In genomic region chr2:225052703-225053102, GRCh38 we compare ENCODE assay signal across 11 cellular contexts. TPM values are rescaled to one million over a fixed set of nuclear protein-coding genes. Genes with fewer than 3 reads are reported as not detected.
DNase-seq lines count a peak whose midpoint lies in the region; ATAC-seq and TF ChIP-seq lines count a peak whose summit lies in the region.
"Had no signal": no experiment of that assay in that cellular context is flagged by ENCODE, and none has a peak within 500 bp of the region (broad histone marks: within the 10 kb centered on the region; RNA-seq: fewer than 3 reads in every experiment).

No MANE protein-coding gene starts in this region.

- no peaks in the 10 kb centered on the region for H3K36me3 Mint-ChIP-seq in activated T-cell treated with anti-CD3 and anti-CD28 coated beads, Interleukin-2, amount 50 U/mL, for 72 hours (ENCODE audit: insufficient read depth in 2 of 2)
- H3K36me3 Mint-ChIP-seq in stimulated activated naive B cell treated with anti-CD40 and anti-IgM and Interleukin-4, amounts not matched to agents 10 μg/mL and 1 μg/mL and 100 μg/mL, for 72 hours: no peaks in the 10 kb centered on the region

- no peak overlapping the region for H3K4me2 ChIP-seq in OCI-LY7 (ENCODE audit: low read length)

- no peaks in the 10 kb centered on the region for H3K4me1 ChIP-seq in OCI-LY7 (ENCODE audit: insufficient read depth, low read length, poor library complexity, severe bottlenecking)
- no peaks in the 10 kb centered on the region for H3K4me1 ChIP-seq in esophagus muscularis mucosa
- no peaks in the 10 kb centered on the region for H3K4me1 ChIP-seq in colonic mucosa

- H3K4me3 Mint-ChIP-seq in activated T-cell treated with anti-CD3 and anti-CD28 coated beads, Interleukin-2, amount 50 U/mL, for 72 hours: peak overlapping the region; percentile 29 to 52
- no peak overlapping the region for H3K4me3 Mint-ChIP-seq in stimulated activated naive B cell treated with anti-CD40 and anti-IgM and Interleukin-4, amounts not matched to agents 10 μg/mL and 1 μg/mL and 100 μg/mL, for 72 hours

- CTCF ChIA-PET in OCI-LY7 (lab: Charles Lee; ENCODE audit: unreplicated experiment): no interaction called here

- peak; percentile 77 to 78 for ATAC-seq in activated T-cell treated with anti-CD3 and anti-CD28 coated beads, Interleukin-2, amount 50 U/mL, for 72 hours (replicated peaks in 1 of 2)
- peak; percentile 86 for ATAC-seq in HG02884 (IDR thresholded peaks at IDR 0.05; ENCODE audit: unreplicated experiment)
- peak; percentile 31 to 53 for ATAC-seq in stimulated activated naive B cell treated with anti-CD40 and anti-IgM and Interleukin-4, amounts not matched to agents 10 μg/mL and 1 μg/mL and 100 μg/mL, for 72 hours (replicated peaks)

- no peak overlapping the region for H3K4me3 ChIP-seq in OCI-LY7 (ENCODE audit: low read depth, low read length, poor library complexity, severe bottlenecking)
- H3K4me3 ChIP-seq in esophagus muscularis mucosa: no peak overlapping the region
- H3K4me3 ChIP-seq in colonic mucosa: no peak overlapping the region

- H3K27me3 ChIP-seq in esophagus muscularis mucosa (no peaks in the 10 kb centered on the region), colonic mucosa (no peaks in the 10 kb centered on the region)

- H3K9ac ChIP-seq in colonic mucosa (ENCODE audit: low read depth in 2 of 2, low read length in 2 of 2): no peak overlapping the region

- H3K9me3 Mint-ChIP-seq in activated T-cell treated with anti-CD3 and anti-CD28 coated beads, Interleukin-2, amount 50 U/mL, for 72 hours: no peaks in the 10 kb centered on the region
- no peaks in the 10 kb centered on the region for H3K9me3 Mint-ChIP-seq in stimulated activated naive B cell treated with anti-CD40 and anti-IgM and Interleukin-4, amounts not matched to agents 10 μg/mL and 1 μg/mL and 100 μg/mL, for 72 hours

- H4K20me1 ChIP-seq in OCI-LY7 (ENCODE audit: insufficient read depth, low read length): no peaks in the 10 kb centered on the region

- H3K27ac ChIP-seq in OCI-LY7 (ENCODE audit: low read depth, low read length, poor library complexity, severe bottlenecking): no peak overlapping the region
- H3K27ac ChIP-seq in esophagus muscularis mucosa (replicated peaks in 1 of 4): no peak overlapping the region
- no peak overlapping the region for H3K27ac ChIP-seq in colonic mucosa
- H3K27ac ChIP-seq: C4-2B had no signal

- TF ChIP-seq CTCF in OCI-LY7 (conservative IDR thresholded peaks at IDR 0.05; ENCODE audit: low read length) (no peak), esophagus muscularis mucosa (IDR thresholded peaks at IDR 0.05) (no peak), colonic mucosa (IDR thresholded peaks at IDR 0.05) (no peak)

- BruUV-seq in OCI-LY7 (replicated peaks; lab: Mats Ljungman, UMichigan): no TSS peak

- H3K4me1 Mint-ChIP-seq in activated T-cell treated with anti-CD3 and anti-CD28 coated beads, Interleukin-2, amount 50 U/mL, for 72 hours (ENCODE audit: low read depth): peaks cover 57% of the 10 kb centered on the region
- H3K4me1 Mint-ChIP-seq in stimulated activated naive B cell treated with anti-CD40 and anti-IgM and Interleukin-4, amounts not matched to agents 10 μg/mL and 1 μg/mL and 100 μg/mL, for 72 hours: peaks cover 9 to 13% of the 10 kb centered on the region in 2 donors

- no peak overlapping the region for H2AFZ ChIP-seq in OCI-LY7 (ENCODE audit: low read length)

- intact Hi-C loops in OCI-LY7 (cut with micrococcal nuclease; ENCODE audit: unreplicated experiment) (no loop called here), esophagus muscularis mucosa (cut with DNase I) (no loop called here), colonic mucosa (cut with DNase I) (no loop called here), head of caudate nucleus (cut with DNase I) (no loop called here)

- POLR2A ChIA-PET in OCI-LY7 (lab: Charles Lee): interaction anchor here (0.6 to 1.6 kb wide), 4 partner anchors 9 to 90 kb away, joined by 3 to 8 read pairs (median 4); partner anchors contain the start of gene DOCK10

- H3K9me3 ChIP-seq in OCI-LY7 (ENCODE audit: low read length): no peaks in the 10 kb centered on the region
- no peaks in the 10 kb centered on the region for H3K9me3 ChIP-seq in esophagus muscularis mucosa
- no peaks in the 10 kb centered on the region for H3K9me3 ChIP-seq in colonic mucosa

- no peaks in the 10 kb centered on the region for H3K79me2 ChIP-seq in OCI-LY7 (ENCODE audit: insufficient read depth, low read depth, low read length)

- no peak for DNase-seq in activated T-cell treated with anti-CD3 and anti-CD28 coated beads, Interleukin-2, amount 50 U/mL, for 72 hours
- DNase-seq in activated T-cell treated with anti-CD3 and anti-CD28 coated beads, Interleukin-2, amount 50 U/mL, for 1 hour: no peak
- DNase-seq in OCI-LY7 (ENCODE audit: low spot score) (peak; percentile 15), esophagus muscularis mucosa (ENCODE audit: extremely low spot score) (no peak), colonic mucosa (no peak), head of caudate nucleus (no peak)
- no peak for DNase-seq in stimulated activated naive B cell treated with anti-CD40 and anti-IgM and Interleukin-4, amounts not matched to agents 10 μg/mL and 1 μg/mL and 100 μg/mL, for 72 hours
- DNase-seq: NCI-H526 treated with DMSO at 0.1 percent for 48 hours; stimulated activated CD4-positive, alpha-beta T cell treated with anti-CD3 and anti-CD28 coated beads, Interleukin-4, amount 100 ng/mL, for 1 hour had no signal

- no peaks in the 10 kb centered on the region for H3K27me3 Mint-ChIP-seq in activated T-cell treated with anti-CD3 and anti-CD28 coated beads, Interleukin-2, amount 50 U/mL, for 72 hours (ENCODE audit: low read depth)
- H3K27me3 Mint-ChIP-seq in stimulated activated naive B cell treated with anti-CD40 and anti-IgM and Interleukin-4, amounts not matched to agents 10 μg/mL and 1 μg/mL and 100 μg/mL, for 72 hours: peaks cover 0 to under 1% of the 10 kb centered on the region in 2 donors

- TF ChIP-seq EP300 in esophagus muscularis mucosa (IDR thresholded peaks at IDR 0.05): no peak

- no peak for TF ChIP-seq POLR2A in esophagus muscularis mucosa (IDR thresholded peaks at IDR 0.05; ENCODE audit: low read depth)

- H3K9me2 ChIP-seq in OCI-LY7 (ENCODE audit: insufficient read depth, low read length): no peaks in the 10 kb centered on the region

- peak overlapping the region; percentile 63 for H3K27ac Mint-ChIP-seq in activated T-cell treated with anti-CD3 and anti-CD28 coated beads, Interleukin-2, amount 50 U/mL, for 72 hours
- no peak overlapping the region for H3K27ac Mint-ChIP-seq in stimulated activated naive B cell treated with anti-CD40 and anti-IgM and Interleukin-4, amounts not matched to agents 10 μg/mL and 1 μg/mL and 100 μg/mL, for 72 hours

- no peaks in the 10 kb centered on the region for H3K36me3 ChIP-seq in OCI-LY7 (ENCODE audit: insufficient read depth, low read length)
- no peaks in the 10 kb centered on the region for H3K36me3 ChIP-seq in esophagus muscularis mucosa
- no peaks in the 10 kb centered on the region for H3K36me3 ChIP-seq in colonic mucosa

RNA-seq across cellular contexts. Expression of gene DOCK10, which starts 10.4 kb away (rescaled TPM):
- total RNA-seq in activated T-cell treated with anti-CD3 and anti-CD28 coated beads, Interleukin-2, amount 50 U/mL, for 72 hours: 100 to 1,000 TPM; 179 to 199 TPM
- total RNA-seq in OCI-LY7 (2014; rRNA removed; shearing (Covaris generic)): 40.8 and 51.5 TPM in 2 replicates
- total RNA-seq in OCI-LY7 (2022): 68.2 and 78.2 TPM in 2 replicates
- total RNA-seq in esophagus muscularis mucosa: 10 to 100 TPM in 1 of 4 donors, 1 to 10 TPM in 3; 1.9 to 11.6 (median 6.3) TPM
- 10 to 100 TPM; 13.5 to 17.4 TPM for total RNA-seq in colonic mucosa

Comparison
In these comparisons a context has a peak if more than half of its experiments do, and no peak if none do; other contexts are left out.
1. H3K4me3 Mint-ChIP-seq: peak in activated T-cell treated with anti-CD3 and anti-CD28 coated beads, Interleukin-2, amount 50 U/mL, for 72 hours (2 of 2); none in stimulated activated naive B cell treated with anti-CD40 and anti-IgM and Interleukin-4, amounts not matched to agents 10 μg/mL and 1 μg/mL and 100 μg/mL, for 72 hours (0 of 2).
2. Peak in every context shown above with its lines, with median percentiles within 50 percentile points of each other: ATAC-seq.